Comparison of ENCODE assay signal across 10 cellular contexts in genomic region chrX:136227948-136228584, GRCh38. TPM values are rescaled to one million over a fixed set of nuclear protein-coding genes. Genes with fewer than 3 reads are reported as not detected.
A peak's percentile ranks its signal among the peaks of the same experiment; 100 is the strongest.
DNase-seq lines count a peak whose midpoint lies in the region; ATAC-seq and TF ChIP-seq lines count a peak whose summit lies in the region.
"Had no signal": no experiment of that assay in that cellular context is flagged by ENCODE, and none has a peak within 500 bp of the region (broad histone marks: within the 10 kb centered on the region; RNA-seq: fewer than 3 reads in every experiment).

No MANE protein-coding gene starts in this region.

- POLR2A ChIA-PET in T-cell (lab: Charles Lee) = no interaction called here

- peaks cover 10% of the 10 kb centered on the region for H3K36me3 ChIP-seq in ACC112 (ENCODE audit: insufficient read depth, low read length)
- H3K36me3 ChIP-seq: colonic mucosa had no signal

- TF ChIP-seq CTCF in progenitor cell of endocrine pancreas (IDR thresholded peaks at IDR 0.05; ENCODE audit: unreplicated experiment) = no peak

- peaks cover 34% of the 10 kb centered on the region for H3K36me3 Mint-ChIP-seq in T-cell
- peaks cover 2% of the 10 kb centered on the region for H3K36me3 Mint-ChIP-seq in progenitor cell of endocrine pancreas (ENCODE audit: insufficient read depth)

- H3K27ac ChIP-seq in ACC112 (ENCODE audit: low read depth, low read length) = peak overlapping the region; percentile 36; the same call in 1 of the 2 replicates
- H3K27ac ChIP-seq: colonic mucosa had no signal

- no peak for DNase-seq in T-cell
- no peak for DNase-seq in NCI-H128 (lab: John Stamatoyannopoulos, UW; ENCODE audit: unreplicated experiment)
- no peak for DNase-seq in progenitor cell of endocrine pancreas (ENCODE audit: low spot score, unreplicated experiment)
- DNase-seq: colonic mucosa had no signal

- no peaks in the 10 kb centered on the region for H3K79me2 ChIP-seq in ACC112 (ENCODE audit: control insufficient read depth, insufficient read depth, low read length, unreplicated experiment)

- no peaks in the 10 kb centered on the region for H3K9me3 Mint-ChIP-seq in T-cell
- peaks cover 12% of the 10 kb centered on the region for H3K9me3 Mint-ChIP-seq in progenitor cell of endocrine pancreas (ENCODE audit: low read depth)

- H2AFZ ChIP-seq in ACC112 (ENCODE audit: low read length, unreplicated experiment) = no peak overlapping the region

- peaks cover 17% of the 10 kb centered on the region for H3K4me1 ChIP-seq in ACC112 (ENCODE audit: control insufficient read depth, insufficient read depth, low read length, unreplicated experiment)
- H3K4me1 ChIP-seq: colonic mucosa had no signal

- H3K4me1 Mint-ChIP-seq in T-cell = peaks cover 0 to 22% (median 14%) of the 10 kb centered on the region in 3 donors
- H3K4me1 Mint-ChIP-seq in progenitor cell of endocrine pancreas (ENCODE audit: low read depth) = no peaks in the 10 kb centered on the region

- H3K27me3 ChIP-seq in ACC112 (ENCODE audit: insufficient read depth, low read length) = no peaks in the 10 kb centered on the region
- H3K27me3 ChIP-seq: colonic mucosa had no signal

- H3K4me3 ChIP-seq in ACC112 (ENCODE audit: low read depth, low read length) = no peak overlapping the region
- H3K4me3 ChIP-seq: colonic mucosa, skin epidermis had no signal

- H3K4me3 Mint-ChIP-seq in T-cell = no peak overlapping the region
- no peak overlapping the region for H3K4me3 Mint-ChIP-seq in progenitor cell of endocrine pancreas (ENCODE audit: low read depth)

- H3K27me3 Mint-ChIP-seq in T-cell (peaks cover 0 to 6% of the 10 kb centered on the region in 2 donors), progenitor cell of endocrine pancreas (no peaks in the 10 kb centered on the region)

- no peak for TF ChIP-seq POLR2A in GM18505 (IDR thresholded peaks at IDR 0.05; ENCODE audit: borderline replicate concordance, extremely low read depth, insufficient read depth, insufficient read length)

- peak overlapping the region in 1 of 2 donors; percentile 70 for H3K27ac Mint-ChIP-seq in T-cell
- no peak overlapping the region for H3K27ac Mint-ChIP-seq in progenitor cell of endocrine pancreas

- CTCF ChIA-PET in T-cell (lab: Charles Lee) = no interaction called here

- peak; percentile 45 for ATAC-seq in GM18519 (IDR thresholded peaks at IDR 0.05; ENCODE audit: low FRiP score, unreplicated experiment)
- peak; percentile 69 for ATAC-seq in HG02678 (IDR thresholded peaks at IDR 0.05; ENCODE audit: unreplicated experiment)
- ATAC-seq in T-cell (replicated peaks in 1 of 4) = peak in 3 of 4 experiments; percentile 73 to 95 (median 87)
- no peak for ATAC-seq in GM21367 (IDR thresholded peaks at IDR 0.05; ENCODE audit: unreplicated experiment)
- no peak for ATAC-seq in GM18505 (IDR thresholded peaks at IDR 0.05; ENCODE audit: unreplicated experiment)

RNA-seq across cellular contexts. Expression of gene MAP7D3, which starts 23.1 kb away (rescaled TPM):
- total RNA-seq in T-cell (10 to 100 TPM in 2 of 5 donors, 1 to 10 TPM in 3; 6.5 to 10.5 (median 9.7) TPM), progenitor cell of endocrine pancreas (5.8 and 5.9 TPM in 2 replicates)

Comparison
In these comparisons a context has a peak if more than half of its experiments do, and no peak if none do; other contexts are left out.
1. ATAC-seq: peak in GM18519 (single experiment), HG02678 (single experiment) and T-cell (3 of 4); none in GM21367 (single experiment) and GM18505 (single experiment).